1 cellular context compared by ENCODE assay signal in the genomic region with DNA sequence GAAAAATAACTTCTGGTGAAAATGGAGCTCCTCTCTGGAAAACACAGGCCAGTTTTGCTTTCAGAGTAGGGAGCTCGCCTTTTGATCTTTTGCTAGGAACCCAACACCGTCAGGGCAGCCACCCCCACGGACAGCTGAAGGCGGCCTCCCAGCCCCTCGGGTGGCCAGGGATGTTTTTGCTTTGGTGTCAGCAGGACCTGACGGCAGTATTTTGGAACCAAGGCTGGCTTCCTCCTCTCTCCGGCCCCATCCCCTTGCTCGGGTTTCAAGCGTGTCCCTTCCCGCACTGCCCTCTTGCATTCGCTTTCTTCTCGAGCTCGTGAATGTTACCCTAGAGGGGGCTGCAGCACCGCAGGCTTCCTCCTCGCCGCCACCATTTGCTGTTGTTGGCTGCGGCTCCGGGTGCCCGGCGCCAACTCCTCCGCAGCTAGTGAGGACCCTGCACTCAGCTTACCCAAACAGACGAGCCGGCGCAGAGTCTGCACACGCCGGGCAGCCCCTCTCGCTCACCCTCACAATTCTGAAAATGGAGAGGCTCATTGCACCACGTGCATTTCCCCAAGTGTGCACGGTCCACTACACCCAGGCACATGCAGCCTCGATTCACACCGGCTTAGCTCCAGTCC.
TF ChIP-seq lines count a peak whose summit lies in the region.

No MANE protein-coding gene starts in this region.

TF ChIP-seq in H1, 55 proteins besides CTCF, POLR2A, EP300 and RAD21:
- TF ChIP-seq, protein P1, sequence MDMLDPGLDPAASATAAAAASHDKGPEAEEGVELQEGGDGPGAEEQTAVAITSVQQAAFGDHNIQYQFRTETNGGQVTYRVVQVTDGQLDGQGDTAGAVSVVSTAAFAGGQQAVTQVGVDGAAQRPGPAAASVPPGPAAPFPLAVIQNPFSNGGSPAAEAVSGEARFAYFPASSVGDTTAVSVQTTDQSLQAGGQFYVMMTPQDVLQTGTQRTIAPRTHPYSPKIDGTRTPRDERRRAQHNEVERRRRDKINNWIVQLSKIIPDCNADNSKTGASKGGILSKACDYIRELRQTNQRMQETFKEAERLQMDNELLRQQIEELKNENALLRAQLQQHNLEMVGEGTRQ (IDR thresholded peaks at IDR 0.05; ENCODE audit: low read length) = no peak
- TF ChIP-seq, protein P2, sequence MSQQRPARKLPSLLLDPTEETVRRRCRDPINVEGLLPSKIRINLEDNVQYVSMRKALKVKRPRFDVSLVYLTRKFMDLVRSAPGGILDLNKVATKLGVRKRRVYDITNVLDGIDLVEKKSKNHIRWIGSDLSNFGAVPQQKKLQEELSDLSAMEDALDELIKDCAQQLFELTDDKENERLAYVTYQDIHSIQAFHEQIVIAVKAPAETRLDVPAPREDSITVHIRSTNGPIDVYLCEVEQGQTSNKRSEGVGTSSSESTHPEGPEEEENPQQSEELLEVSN (IDR thresholded peaks at IDR 0.05) = peak; percentile 84
- TF ChIP-seq GTF2F1 (IDR thresholded peaks at IDR 0.05; ENCODE audit: borderline replicate concordance, low read depth, low read length) (no peak), YY1 (IDR thresholded peaks at IDR 0.05; ENCODE audit: low read depth, low read length) (peak; percentile 57; the same call in 1 of the 2 replicates), CBX5 (IDR thresholded peaks at IDR 0.05; ENCODE audit: low read depth, low read length) (no peak), RBBP5 (IDR thresholded peaks at IDR 0.05; ENCODE audit: borderline replicate concordance, low read depth, low read length) (peak; percentile 53; the same call in 1 of the 2 replicates), KDM4A (IDR thresholded peaks at IDR 0.05; ENCODE audit: low read depth, low read length, severe bottlenecking) (peak; percentile 44)
- TF ChIP-seq, protein P3, sequence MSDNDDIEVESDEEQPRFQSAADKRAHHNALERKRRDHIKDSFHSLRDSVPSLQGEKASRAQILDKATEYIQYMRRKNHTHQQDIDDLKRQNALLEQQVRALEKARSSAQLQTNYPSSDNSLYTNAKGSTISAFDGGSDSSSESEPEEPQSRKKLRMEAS (IDR thresholded peaks at IDR 0.05) = peak; percentile 85
